1 cellular context compared by ENCODE assay signal in the genomic region with DNA sequence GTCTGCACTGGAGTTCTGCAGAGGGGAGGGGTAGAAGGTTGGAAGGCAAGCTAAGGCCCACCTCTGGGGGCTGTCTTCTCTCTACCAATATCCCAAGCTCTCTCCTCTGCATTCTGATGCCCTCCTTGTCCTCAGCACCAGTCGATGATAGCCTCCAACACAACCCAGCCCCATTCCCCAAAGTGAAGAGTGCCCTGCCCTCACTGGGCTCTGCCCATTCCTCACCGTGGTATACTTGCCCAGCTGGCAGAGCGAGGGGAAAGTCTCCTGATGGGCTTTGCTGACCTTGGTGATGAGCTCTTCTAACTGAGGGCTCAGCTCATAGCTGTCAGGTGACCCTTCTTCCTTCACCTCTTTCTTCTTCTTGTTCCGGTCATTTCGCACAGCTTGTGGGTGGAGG.
TF ChIP-seq lines count a peak whose summit lies in the region.

No MANE protein-coding gene starts in this region.

TF ChIP-seq in SK-N-SH, 30 proteins besides CTCF, POLR2A, EP300 and RAD21:
- TF ChIP-seq MEF2A (IDR thresholded peaks at IDR 0.05; ENCODE audit: borderline replicate concordance, low read depth) (no peak), RCOR1 (IDR thresholded peaks at IDR 0.05; ENCODE audit: low read length) (no peak), YY1 (IDR thresholded peaks at IDR 0.05; ENCODE audit: low read depth) (no peak), ELF1 (IDR thresholded peaks at IDR 0.05) (no peak), FOSL2 (IDR thresholded peaks at IDR 0.05; ENCODE audit: borderline replicate concordance, low read depth) (no peak), FOXM1 (IDR thresholded peaks at IDR 0.05; ENCODE audit: low read depth) (no peak), GABPA (IDR thresholded peaks at IDR 0.05; ENCODE audit: low read depth) (no peak)
- TF ChIP-seq, protein P1, sequence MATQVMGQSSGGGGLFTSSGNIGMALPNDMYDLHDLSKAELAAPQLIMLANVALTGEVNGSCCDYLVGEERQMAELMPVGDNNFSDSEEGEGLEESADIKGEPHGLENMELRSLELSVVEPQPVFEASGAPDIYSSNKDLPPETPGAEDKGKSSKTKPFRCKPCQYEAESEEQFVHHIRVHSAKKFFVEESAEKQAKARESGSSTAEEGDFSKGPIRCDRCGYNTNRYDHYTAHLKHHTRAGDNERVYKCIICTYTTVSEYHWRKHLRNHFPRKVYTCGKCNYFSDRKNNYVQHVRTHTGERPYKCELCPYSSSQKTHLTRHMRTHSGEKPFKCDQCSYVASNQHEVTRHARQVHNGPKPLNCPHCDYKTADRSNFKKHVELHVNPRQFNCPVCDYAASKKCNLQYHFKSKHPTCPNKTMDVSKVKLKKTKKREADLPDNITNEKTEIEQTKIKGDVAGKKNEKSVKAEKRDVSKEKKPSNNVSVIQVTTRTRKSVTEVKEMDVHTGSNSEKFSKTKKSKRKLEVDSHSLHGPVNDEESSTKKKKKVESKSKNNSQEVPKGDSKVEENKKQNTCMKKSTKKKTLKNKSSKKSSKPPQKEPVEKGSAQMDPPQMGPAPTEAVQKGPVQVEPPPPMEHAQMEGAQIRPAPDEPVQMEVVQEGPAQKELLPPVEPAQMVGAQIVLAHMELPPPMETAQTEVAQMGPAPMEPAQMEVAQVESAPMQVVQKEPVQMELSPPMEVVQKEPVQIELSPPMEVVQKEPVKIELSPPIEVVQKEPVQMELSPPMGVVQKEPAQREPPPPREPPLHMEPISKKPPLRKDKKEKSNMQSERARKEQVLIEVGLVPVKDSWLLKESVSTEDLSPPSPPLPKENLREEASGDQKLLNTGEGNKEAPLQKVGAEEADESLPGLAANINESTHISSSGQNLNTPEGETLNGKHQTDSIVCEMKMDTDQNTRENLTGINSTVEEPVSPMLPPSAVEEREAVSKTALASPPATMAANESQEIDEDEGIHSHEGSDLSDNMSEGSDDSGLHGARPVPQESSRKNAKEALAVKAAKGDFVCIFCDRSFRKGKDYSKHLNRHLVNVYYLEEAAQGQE (IDR thresholded peaks at IDR 0.05; ENCODE audit: low read depth, low read length): no peak
- TF ChIP-seq, protein P2, sequence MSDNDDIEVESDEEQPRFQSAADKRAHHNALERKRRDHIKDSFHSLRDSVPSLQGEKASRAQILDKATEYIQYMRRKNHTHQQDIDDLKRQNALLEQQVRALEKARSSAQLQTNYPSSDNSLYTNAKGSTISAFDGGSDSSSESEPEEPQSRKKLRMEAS (IDR thresholded peaks at IDR 0.05; ENCODE audit: low read depth): no peak
